8 cellular contexts compared by ENCODE assay signal in the genomic region with DNA sequence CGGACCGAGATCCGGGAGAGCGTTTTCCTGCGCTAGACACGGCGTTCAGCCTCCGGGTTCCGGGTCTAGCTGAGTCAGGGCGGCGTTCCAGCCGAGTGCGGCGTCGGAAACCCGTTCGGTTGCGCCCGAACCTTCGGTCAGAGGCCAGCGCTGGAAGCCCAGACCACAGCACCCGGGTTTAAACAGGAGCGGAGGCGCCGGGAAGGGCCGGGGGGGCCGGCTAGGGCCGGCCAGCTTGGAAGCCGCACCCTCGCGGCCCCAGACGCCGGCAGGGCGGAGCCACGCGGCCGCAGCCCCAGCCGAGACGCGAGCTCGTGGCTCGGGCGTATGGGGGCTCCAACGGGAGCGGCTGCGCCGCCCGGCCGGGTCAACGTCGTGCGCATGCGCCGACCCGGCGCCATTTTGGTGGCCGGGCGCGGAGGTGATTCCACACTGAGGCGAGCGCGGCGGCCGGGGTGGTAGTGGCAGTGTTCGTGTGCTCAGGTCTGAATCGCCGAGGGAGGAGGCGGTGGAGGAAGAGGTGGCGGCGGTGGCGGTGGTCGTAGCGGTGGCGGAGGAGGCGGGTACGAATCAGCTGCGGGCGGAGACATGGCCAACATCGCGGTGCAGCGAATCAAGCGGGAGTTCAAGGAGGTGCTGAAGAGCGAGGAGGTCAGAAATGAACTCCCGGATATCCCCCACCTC. TPM values are rescaled to one million over a fixed set of nuclear protein-coding genes. Genes with fewer than 3 reads are reported as not detected.
DNase-seq lines count a peak whose midpoint lies in the region; ATAC-seq and FAIRE-seq lines count a peak whose summit lies in the region.

TSS of gene UBE2K (plus strand) at position 397 of the 684 bp plus-strand sequence. CDS start at position 589, 192 bp downstream.

- H3K4me1 Mint-ChIP-seq in activated T-helper 1 cell treated with anti-CD3 and anti-CD28 coated beads, Interleukin-12 subunit alpha, Interleukin-12 subunit beta, Interleukin-2, Interleukin-4 antibody, amounts not matched to agents 30 ng/mL and 10 ng/mL and 1 ng/mL, durations not matched to agents 14 hours and 24 hours and 36 hours (ENCODE audit: low read depth), result peaks cover 37% of the 10 kb centered on the region
- H3K4me1 Mint-ChIP-seq in naive thymus-derived CD4-positive, alpha-beta T cell, result peaks cover 19 to 53% (median 37%) of the 10 kb centered on the region in 7 donors
- H3K4me1 Mint-ChIP-seq in stimulated activated naive B cell treated with anti-CD40 and anti-IgM and Interleukin-4, amounts not matched to agents 10 μg/mL and 1 μg/mL and 100 μg/mL, for 72 hours, result peaks cover 13 to 29% of the 10 kb centered on the region in 2 donors

- peak within 1 kb of the TSS; percentile 98 for H3K27ac ChIP-seq in naive thymus-derived CD4-positive, alpha-beta T cell (ENCODE audit: low read depth, low read length)

- no peaks in the 10 kb centered on the region for H3K9me3 Mint-ChIP-seq in activated T-helper 1 cell treated with anti-CD3 and anti-CD28 coated beads, Interleukin-12 subunit alpha, Interleukin-12 subunit beta, Interleukin-2, Interleukin-4 antibody, amounts not matched to agents 30 ng/mL and 10 ng/mL and 1 ng/mL, durations not matched to agents 14 hours and 24 hours and 36 hours
- no peaks in the 10 kb centered on the region for H3K9me3 Mint-ChIP-seq in naive thymus-derived CD4-positive, alpha-beta T cell
- H3K9me3 Mint-ChIP-seq in stimulated activated naive B cell treated with anti-CD40 and anti-IgM and Interleukin-4, amounts not matched to agents 10 μg/mL and 1 μg/mL and 100 μg/mL, for 72 hours, result no peaks in the 10 kb centered on the region

- H3K4me1 ChIP-seq in naive thymus-derived CD4-positive, alpha-beta T cell (ENCODE audit: control insufficient read depth in 2 of 2, insufficient read depth in 2 of 2, low read length in 2 of 2), result peaks cover 17 to 22% of the 10 kb centered on the region in 2 donors

- H3K36me3 Mint-ChIP-seq in activated T-helper 1 cell treated with anti-CD3 and anti-CD28 coated beads, Interleukin-12 subunit alpha, Interleukin-12 subunit beta, Interleukin-2, Interleukin-4 antibody, amounts not matched to agents 30 ng/mL and 10 ng/mL and 1 ng/mL, durations not matched to agents 14 hours and 24 hours and 36 hours (ENCODE audit: low read depth), result peaks cover 9% of the 10 kb centered on the region
- peaks cover 0 to 6% (median 0%) of the 10 kb centered on the region in 5 donors for H3K36me3 Mint-ChIP-seq in naive thymus-derived CD4-positive, alpha-beta T cell
- H3K36me3 Mint-ChIP-seq in stimulated activated naive B cell treated with anti-CD40 and anti-IgM and Interleukin-4, amounts not matched to agents 10 μg/mL and 1 μg/mL and 100 μg/mL, for 72 hours, result peaks cover 8 to 9% of the 10 kb centered on the region in 2 donors

- H3K4me3 ChIP-seq in naive thymus-derived CD4-positive, alpha-beta T cell (ENCODE audit: low read length), result peak within 1 kb of the TSS; percentile 94

- FAIRE-seq in RCC 7860 (lab: Jason Lieb, UNC), result no peak

- peak; percentile 85 for DNase-seq in DMS53 treated with DMSO at 0.1 percent for 48 hours (lab: John Stamatoyannopoulos, UW; ENCODE audit: unreplicated experiment)
- peak; percentile 83 for DNase-seq in KG1 (lab: John Stamatoyannopoulos, UW)
- DNase-seq in RCC 7860 (ENCODE audit: low spot score), result peak; percentile 79
- DNase-seq in activated T-helper 1 cell treated with anti-CD3 and anti-CD28 coated beads, Interleukin-12 subunit alpha, Interleukin-12 subunit beta, Interleukin-2, Interleukin-4 antibody, amounts not matched to agents 30 ng/mL and 10 ng/mL and 1 ng/mL, durations not matched to agents 14 hours and 24 hours and 36 hours (ENCODE audit: low spot score), result peak; percentile 91
- peak; percentile 88 for DNase-seq in fibroblast of gingiva (ENCODE audit: low read depth)
- DNase-seq in naive thymus-derived CD4-positive, alpha-beta T cell, result peak; percentile 82 to 97 (median 91)
- DNase-seq in stimulated activated naive B cell treated with anti-CD40 and anti-IgM and Interleukin-4, amounts not matched to agents 10 μg/mL and 1 μg/mL and 100 μg/mL, for 72 hours, result peak; percentile 90

- intact Hi-C loops in activated T-helper 1 cell treated with anti-CD3 and anti-CD28 coated beads, Interleukin-12 subunit alpha, Interleukin-12 subunit beta, Interleukin-2, Interleukin-4 antibody, amounts not matched to agents 30 ng/mL and 10 ng/mL and 1 ng/mL, durations not matched to agents 14 hours and 24 hours and 36 hours (cut with micrococcal nuclease), result loop anchor here (1.0 to 5.0 kb wide), 8 partner anchors 59 to 609 kb away; partner anchors contain the start of genes LIAS, RPL9, SMIM14 and WDR19
- intact Hi-C loops in naive thymus-derived CD4-positive, alpha-beta T cell (cut with micrococcal nuclease), result loop anchor here (1.0 to 10.0 kb wide), 20 partner anchors 34 to 1147 kb away; partner anchors contain the start of genes LIAS (in 2 of the 2), UGDH (in 2 of the 2), WDR19 (in 2 of the 2) and PDS5A (in 1 of the 2)

- H3K27ac Mint-ChIP-seq in activated T-helper 1 cell treated with anti-CD3 and anti-CD28 coated beads, Interleukin-12 subunit alpha, Interleukin-12 subunit beta, Interleukin-2, Interleukin-4 antibody, amounts not matched to agents 30 ng/mL and 10 ng/mL and 1 ng/mL, durations not matched to agents 14 hours and 24 hours and 36 hours, result peak within 1 kb of the TSS; percentile 97
- H3K27ac Mint-ChIP-seq in naive thymus-derived CD4-positive, alpha-beta T cell, result peak within 1 kb of the TSS; percentile 96 to 99 (median 97)
- peak within 1 kb of the TSS; percentile 98 for H3K27ac Mint-ChIP-seq in stimulated activated naive B cell treated with anti-CD40 and anti-IgM and Interleukin-4, amounts not matched to agents 10 μg/mL and 1 μg/mL and 100 μg/mL, for 72 hours

- POLR2A ChIA-PET in naive thymus-derived CD4-positive, alpha-beta T cell (lab: Charles Lee), result interaction anchor here (0.6 to 1.6 kb wide), 16 partner anchors 10 to 624 kb away, joined by 3 to 8 read pairs (median 4); partner anchors contain the start of genes LIAS, N4BP2, RPL9 and SMIM14

- H3K36me3 ChIP-seq in naive thymus-derived CD4-positive, alpha-beta T cell (ENCODE audit: control insufficient read depth in 2 of 3, insufficient read depth in 3 of 3, low read length in 3 of 3), result peaks cover 0 to 6% (median 0%) of the 10 kb centered on the region in 3 experiments

- peak; percentile 81 for ATAC-seq in GM21723 (IDR thresholded peaks at IDR 0.05; ENCODE audit: unreplicated experiment)
- ATAC-seq in naive thymus-derived CD4-positive, alpha-beta T cell, result peak; percentile 93
- peak; percentile 92 to 94 for ATAC-seq in stimulated activated naive B cell treated with anti-CD40 and anti-IgM and Interleukin-4, amounts not matched to agents 10 μg/mL and 1 μg/mL and 100 μg/mL, for 72 hours (replicated peaks)

- CTCF ChIA-PET in naive thymus-derived CD4-positive, alpha-beta T cell (lab: Charles Lee), result interaction anchor here (0.6 to 1.6 kb wide), 4 partner anchors 32 to 281 kb away, joined by 3 to 6 read pairs (median 4); no protein-coding TSS in a partner anchor

- no peaks in the 10 kb centered on the region for H3K27me3 ChIP-seq in naive thymus-derived CD4-positive, alpha-beta T cell (ENCODE audit: control insufficient read depth in 2 of 2, insufficient read depth in 2 of 2, low read length in 2 of 2)

- H3K9me3 ChIP-seq in naive thymus-derived CD4-positive, alpha-beta T cell (ENCODE audit: control insufficient read depth in 2 of 3, low read length in 3 of 3), result no peaks in the 10 kb centered on the region

- H3K4me3 Mint-ChIP-seq in activated T-helper 1 cell treated with anti-CD3 and anti-CD28 coated beads, Interleukin-12 subunit alpha, Interleukin-12 subunit beta, Interleukin-2, Interleukin-4 antibody, amounts not matched to agents 30 ng/mL and 10 ng/mL and 1 ng/mL, durations not matched to agents 14 hours and 24 hours and 36 hours, result peak within 1 kb of the TSS; percentile 97
- H3K4me3 Mint-ChIP-seq in naive thymus-derived CD4-positive, alpha-beta T cell, result peak within 1 kb of the TSS; percentile 95 to 100 (median 98)
- peak within 1 kb of the TSS; percentile 95 to 98 for H3K4me3 Mint-ChIP-seq in stimulated activated naive B cell treated with anti-CD40 and anti-IgM and Interleukin-4, amounts not matched to agents 10 μg/mL and 1 μg/mL and 100 μg/mL, for 72 hours

- no peaks in the 10 kb centered on the region for H3K27me3 Mint-ChIP-seq in activated T-helper 1 cell treated with anti-CD3 and anti-CD28 coated beads, Interleukin-12 subunit alpha, Interleukin-12 subunit beta, Interleukin-2, Interleukin-4 antibody, amounts not matched to agents 30 ng/mL and 10 ng/mL and 1 ng/mL, durations not matched to agents 14 hours and 24 hours and 36 hours (ENCODE audit: insufficient read depth)
- no peaks in the 10 kb centered on the region for H3K27me3 Mint-ChIP-seq in naive thymus-derived CD4-positive, alpha-beta T cell
- no peaks in the 10 kb centered on the region for H3K27me3 Mint-ChIP-seq in stimulated activated naive B cell treated with anti-CD40 and anti-IgM and Interleukin-4, amounts not matched to agents 10 μg/mL and 1 μg/mL and 100 μg/mL, for 72 hours

RNA-seq across cellular contexts. Expression of gene UBE2K, which starts in this region (rescaled TPM):
- 92.2 and 96.4 TPM in 2 replicates for total RNA-seq in activated T-helper 1 cell treated with anti-CD3 and anti-CD28 coated beads, Interleukin-12 subunit alpha, Interleukin-12 subunit beta, Interleukin-2, Interleukin-4 antibody, amounts not matched to agents 30 ng/mL and 10 ng/mL and 1 ng/mL, durations not matched to agents 14 hours and 24 hours and 36 hours
- 10 to 100 TPM; 31.1 to 85.0 (median 43.7) TPM for total RNA-seq in naive thymus-derived CD4-positive, alpha-beta T cell
- polyA plus RNA-seq in naive thymus-derived CD4-positive, alpha-beta T cell, result 10 to 100 TPM; 47.4 to 49.3 TPM

Comparison
In these comparisons a context has a peak if more than half of its experiments do, and no peak if none do; other contexts are left out.
1. Peak in every context shown above with its lines: DNase-seq, ATAC-seq, H3K4me3 ChIP-seq and H3K27ac ChIP-seq.